1 cellular context compared by ENCODE assay signal in genomic region chr16:68257251-68257905, GRCh38.
TF ChIP-seq lines count a peak whose summit lies in the region.

No MANE protein-coding gene starts in this region.

TF ChIP-seq in HCT116, 20 proteins besides CTCF, POLR2A, EP300 and RAD21 (continued from another document):
- no peak for TF ChIP-seq ZBTB33 (IDR thresholded peaks at IDR 0.05; ENCODE audit: extremely low read depth, insufficient replicate concordance, low read length)
- no peak for TF ChIP-seq JUND (IDR thresholded peaks at IDR 0.05)
- no peak for TF ChIP-seq SIN3A (IDR thresholded peaks at IDR 0.05; ENCODE audit: low read depth)
- TF ChIP-seq SRF (IDR thresholded peaks at IDR 0.05; ENCODE audit: low read depth): no peak
- TF ChIP-seq EZH2phosphoT487 (IDR thresholded peaks at IDR 0.05; ENCODE audit: borderline replicate concordance): no peak
TF ChIP-seq in HCT116: peak in this region for 0.
